Comparison of ENCODE assay signal across 1 cellular context in genomic region chr10:46537309-46537708, GRCh38.
TF ChIP-seq lines count a peak whose summit lies in the region.

No MANE protein-coding gene starts in this region.

TF ChIP-seq in GM23338, 12 proteins besides CTCF, POLR2A, EP300 and RAD21:
- no peak for TF ChIP-seq ZNF331 (CRISPR knock-in tag; IDR thresholded peaks at IDR 0.05; ENCODE audit: low read depth)
- TF ChIP-seq REST (IDR thresholded peaks at IDR 0.05; ENCODE audit: unreplicated experiment), result no peak
- TF ChIP-seq ETS1 (IDR thresholded peaks at IDR 0.05), result no peak
- no peak for TF ChIP-seq NANOG (IDR thresholded peaks at IDR 0.05; ENCODE audit: borderline replicate concordance)
- TF ChIP-seq EZH2 (IDR thresholded peaks at IDR 0.05; ENCODE audit: low read depth, unreplicated experiment), result no peak
- no peak for TF ChIP-seq POLR2AphosphoS5 (IDR thresholded peaks at IDR 0.05; ENCODE audit: low read depth)
- TF ChIP-seq STAT1 (IDR thresholded peaks at IDR 0.05; ENCODE audit: unreplicated experiment), result no peak
- no peak for TF ChIP-seq JUNB (IDR thresholded peaks at IDR 0.05; ENCODE audit: unreplicated experiment)
- no peak for TF ChIP-seq ZNF114 (CRISPR knock-in tag; IDR thresholded peaks at IDR 0.05)
- no peak for TF ChIP-seq CREB1 (CRISPR knock-in tag; IDR thresholded peaks at IDR 0.05; ENCODE audit: low read depth)
- TF ChIP-seq EZH2phosphoT487 (IDR thresholded peaks at IDR 0.05; ENCODE audit: unreplicated experiment), result no peak
TF ChIP-seq in GM23338: peak in this region for 0.
